Comparison of ENCODE assay signal across 18 cellular contexts in the genomic region with DNA sequence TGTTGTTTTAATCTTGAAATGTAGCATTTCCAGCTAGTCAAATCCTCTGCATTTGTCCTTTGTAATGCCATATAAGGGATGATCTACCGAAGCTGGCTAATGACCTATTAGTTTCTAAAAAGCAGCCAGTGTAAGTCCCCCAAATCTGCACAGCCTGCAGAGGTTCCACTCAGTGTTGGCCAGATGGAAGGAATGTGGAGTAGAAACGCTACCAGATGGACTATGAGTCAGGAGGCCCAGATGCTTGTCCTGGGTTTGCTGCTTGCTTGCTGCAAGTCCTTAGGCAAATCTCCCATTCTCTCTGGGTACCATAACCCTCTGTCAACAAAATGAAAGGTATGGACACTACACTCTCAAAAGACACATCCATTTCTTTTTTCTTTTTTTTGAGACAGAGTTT.
A peak's percentile ranks its signal among the peaks of the same experiment; 100 is the strongest.
DNase-seq lines count a peak whose midpoint lies in the region.
"Had no signal": no experiment of that assay in that cellular context is flagged by ENCODE, and none has a peak within 500 bp of the region (broad histone marks: within the 10 kb centered on the region; RNA-seq: fewer than 3 reads in every experiment).

No MANE protein-coding gene starts in this region.

- H3K27ac Mint-ChIP-seq in activated CD4-positive, alpha-beta T cell treated with anti-CD3 and anti-CD28 coated beads, Interleukin-2, amount 10 ng/mL, durations not matched to agents 7 days and 5 days = no peak overlapping the region
- H3K27ac Mint-ChIP-seq: CD14-positive monocyte had no signal

- no peak overlapping the region for H2BK15ac ChIP-seq in neuronal stem cell (ENCODE audit: low read length)

- H3K9ac ChIP-seq in neuronal stem cell (ENCODE audit: low read depth, low read length, poor library complexity) = no peak overlapping the region

- no peak overlapping the region for H3K23ac ChIP-seq in neuronal stem cell (ENCODE audit: low read depth, low read length, poor library complexity)

- H3K4me3 ChIP-seq in neuronal stem cell (ENCODE audit: low read length in 2 of 2) = no peak overlapping the region
- H3K4me3 ChIP-seq: heart right ventricle, mucosa of descending colon had no signal

- WGBS in neuronal stem cell (ENCODE audit: extremely low coverage in 2 of 2, insufficient read length in 2 of 2, insufficient replicate concordance in 1 of 2), 2 donors = no CpG with 5 or more reads among the region's 2 CpGs

- H3K79me1 ChIP-seq in neuronal stem cell (ENCODE audit: low read depth, low read length) = no peaks in the 10 kb centered on the region

- no peak overlapping the region for H2BK5ac ChIP-seq in neuronal stem cell (ENCODE audit: low read length)

- peaks cover 0 to 6% of the 10 kb centered on the region in 2 donors for H3K4me1 ChIP-seq in neuronal stem cell (ENCODE audit: control insufficient read depth in 2 of 2, insufficient read depth in 1 of 2, low read depth in 1 of 2, low read length in 2 of 2)

- H2BK120ac ChIP-seq in neuronal stem cell (ENCODE audit: low read depth, low read length) = no peak overlapping the region

- DNase-seq in G401 (ENCODE audit: low spot score) (peak; percentile 29), NCI-H524 treated with DMSO at 0.1 percent for 48 hours (lab: John Stamatoyannopoulos, UW) (peak; percentile 92), dedifferentiated amniotic fluid mesenchymal stem cell (ENCODE audit: extremely low spot score) (peak; percentile 53), occipital lobe (lab: John Stamatoyannopoulos, UW) (peak; percentile 14), 8988T (no peak), NCI-H1105 treated with DMSO at 0.1 percent for 48 hours (lab: John Stamatoyannopoulos, UW) (no peak), neuronal stem cell (ENCODE audit: low spot score) (no peak)
- DNase-seq in activated CD4-positive, alpha-beta T cell treated with anti-CD3 and anti-CD28 coated beads, Interleukin-2, amount 10 ng/mL, durations not matched to agents 7 days and 5 days = no peak
- DNase-seq: activated CD4-positive, alpha-beta T cell treated with anti-CD3 and anti-CD28 coated beads, Interleukin-2, amount 50 U/mL, for 4 hours; DMS79; H7; heart right ventricle; kidney glomerular epithelial cell; mucosa of descending colon; NCI-H2227 treated with DMSO at 0.1 percent for 48 hours; stimulated activated CD4-positive, alpha-beta T cell treated with anti-CD3 and anti-CD28 coated beads, Interleukin-2, amount 100 ng/mL, for 48 hours; stimulated activated CD8-positive, alpha-beta memory T cell treated with anti-CD3 and anti-CD28 coated beads, Interleukin-4, amount 100 ng/mL, for 48 hours had no signal

- H3K14ac ChIP-seq in neuronal stem cell (ENCODE audit: low read length) = no peak overlapping the region

- no peak overlapping the region for H2BK12ac ChIP-seq in neuronal stem cell (ENCODE audit: low read length)

- H3K4me1 Mint-ChIP-seq in activated CD4-positive, alpha-beta T cell treated with anti-CD3 and anti-CD28 coated beads, Interleukin-2, amount 10 ng/mL, durations not matched to agents 7 days and 5 days = peaks cover 4% of the 10 kb centered on the region

- H3K27ac ChIP-seq in neuronal stem cell (replicated peaks; ENCODE audit: low read length) = no peak overlapping the region
- H3K27ac ChIP-seq: heart right ventricle had no signal

- no peak overlapping the region for H3K4me2 ChIP-seq in neuronal stem cell (ENCODE audit: insufficient read depth, low read length, poor library complexity, severe bottlenecking)

- H4K91ac ChIP-seq in neuronal stem cell (ENCODE audit: low read depth, low read length, poor library complexity) = no peak overlapping the region

- no peaks in the 10 kb centered on the region for H3K36me3 ChIP-seq in neuronal stem cell (replicated peaks in 1 of 2; ENCODE audit: control insufficient read depth in 2 of 2, insufficient read depth in 2 of 2, low read length in 2 of 2)
- H3K36me3 ChIP-seq: heart right ventricle had no signal

- no peak overlapping the region for H4K8ac ChIP-seq in neuronal stem cell (ENCODE audit: low read depth, low read length)

- H3K18ac ChIP-seq in neuronal stem cell (ENCODE audit: low read length) = no peak overlapping the region

- no peak overlapping the region for H2AK5ac ChIP-seq in neuronal stem cell (ENCODE audit: low read depth, low read length)

- H3K9me3 ChIP-seq in neuronal stem cell (replicated peaks in 1 of 2; ENCODE audit: control insufficient read depth in 2 of 2, insufficient read depth in 1 of 2, low read depth in 1 of 2, low read length in 2 of 2) = no peaks in the 10 kb centered on the region
- H3K9me3 ChIP-seq: heart right ventricle, mucosa of descending colon had no signal

- CTCF ChIA-PET in activated CD4-positive, alpha-beta T cell treated with anti-CD3 and anti-CD28 coated beads, Interleukin-2, amount 10 ng/mL, durations not matched to agents 7 days and 5 days (lab: Charles Lee) = interaction anchor here (1.1 to 1.3 kb wide), 2 partner anchors 10 to 17 kb away, joined by 4 to 5 read pairs; no protein-coding TSS in a partner anchor

- H3K27me3 ChIP-seq in neuronal stem cell (ENCODE audit: control insufficient read depth in 3 of 3, insufficient read depth in 3 of 3, low read depth in 1 of 3, low read length in 3 of 3) = no peaks in the 10 kb centered on the region
- H3K27me3 ChIP-seq: heart right ventricle had no signal

- no peak overlapping the region for H3K4me3 Mint-ChIP-seq in activated CD4-positive, alpha-beta T cell treated with anti-CD3 and anti-CD28 coated beads, Interleukin-2, amount 10 ng/mL, durations not matched to agents 7 days and 5 days
- H3K4me3 Mint-ChIP-seq: CD14-positive monocyte had no signal

- no peak overlapping the region for H2AFZ ChIP-seq in neuronal stem cell (ENCODE audit: low read length)

- POLR2A ChIA-PET in activated CD4-positive, alpha-beta T cell treated with anti-CD3 and anti-CD28 coated beads, Interleukin-2, amount 10 ng/mL, durations not matched to agents 7 days and 5 days (lab: Charles Lee) = no interaction called here

- in situ Hi-C loops in G401 (cut with HindIII; ENCODE audit: low sequenced_read_pairs) = no loop called here

- no peaks in the 10 kb centered on the region for H3K9me3 Mint-ChIP-seq in activated CD4-positive, alpha-beta T cell treated with anti-CD3 and anti-CD28 coated beads, Interleukin-2, amount 10 ng/mL, durations not matched to agents 7 days and 5 days
- H3K9me3 Mint-ChIP-seq: CD14-positive monocyte had no signal

- H3K27me3 Mint-ChIP-seq in activated CD4-positive, alpha-beta T cell treated with anti-CD3 and anti-CD28 coated beads, Interleukin-2, amount 10 ng/mL, durations not matched to agents 7 days and 5 days = no peaks in the 10 kb centered on the region

- H3K36me3 Mint-ChIP-seq in activated CD4-positive, alpha-beta T cell treated with anti-CD3 and anti-CD28 coated beads, Interleukin-2, amount 10 ng/mL, durations not matched to agents 7 days and 5 days (ENCODE audit: low read depth) = no peaks in the 10 kb centered on the region

- H3K4ac ChIP-seq in neuronal stem cell (ENCODE audit: low read length) = no peak overlapping the region

Comparison
In these comparisons a context has a peak if more than half of its experiments do, and no peak if none do; other contexts are left out.
1. DNase-seq: peak in G401 (single experiment), NCI-H524 treated with DMSO at 0.1 percent for 48 hours (single experiment), dedifferentiated amniotic fluid mesenchymal stem cell (single experiment) and occipital lobe (single experiment); none in 8988T (single experiment), NCI-H1105 treated with DMSO at 0.1 percent for 48 hours (single experiment), neuronal stem cell (single experiment) and activated CD4-positive, alpha-beta T cell treated with anti-CD3 and anti-CD28 coated beads, Interleukin-2, amount 10 ng/mL, durations not matched to agents 7 days and 5 days (single experiment).